Comparison of ENCODE assay signal across 10 cellular contexts in genomic region chr11:721913-722811, GRCh38. TPM values are rescaled to one million over a fixed set of nuclear protein-coding genes. Genes with fewer than 3 reads are reported as not detected.
DNase-seq lines count a peak whose midpoint lies in the region; TF ChIP-seq lines count a peak whose summit lies in the region.
"Had no signal": no experiment of that assay in that cellular context is flagged by ENCODE, and none has a peak within 500 bp of the region (broad histone marks: within the 10 kb centered on the region; RNA-seq: fewer than 3 reads in every experiment).

No MANE protein-coding gene starts in this region.

- H3K4me1 ChIP-seq in OCI-LY1 (ENCODE audit: insufficient read depth, low read length, severe bottlenecking): peaks cover 51% of the 10 kb centered on the region
- no peaks in the 10 kb centered on the region for H3K4me1 ChIP-seq in A673 (ENCODE audit: insufficient read depth, low read length, poor library complexity, severe bottlenecking)

- H3K9me3 ChIP-seq in OCI-LY1 (ENCODE audit: low read length): no peaks in the 10 kb centered on the region
- H3K9me3 ChIP-seq in A673 (ENCODE audit: low read depth, low read length, poor library complexity, severe bottlenecking): no peaks in the 10 kb centered on the region

- peak overlapping the region; percentile 20; the same call in 1 of the 2 replicates for H3K9ac ChIP-seq in OCI-LY1 (ENCODE audit: low read length)

- no peak for TF ChIP-seq CTCF in OCI-LY1 (IDR thresholded peaks at IDR 0.05; ENCODE audit: low read length)
- TF ChIP-seq CTCF in A673 (conservative IDR thresholded peaks at IDR 0.05; ENCODE audit: low read depth, low read length): no peak
- no peak for TF ChIP-seq CTCF in progenitor cell of endocrine pancreas (IDR thresholded peaks at IDR 0.05; ENCODE audit: unreplicated experiment)

- no peak overlapping the region for H2AFZ ChIP-seq in OCI-LY1 (ENCODE audit: low read length)

- intact Hi-C loops in A673 (cut with micrococcal nuclease; ENCODE audit: unreplicated experiment): loop anchor here (5.0 to 10.0 kb wide), 2 partner anchors 60 to 167 kb away; no protein-coding TSS in a partner anchor

- no peaks in the 10 kb centered on the region for H3K79me2 ChIP-seq in OCI-LY1 (ENCODE audit: insufficient read depth, low read length)

- peak in 3 of 5 experiments; percentile 39 to 75 (median 46) for DNase-seq in T-helper 2 cell
- DNase-seq in T-helper 2 cell treated with Interferon-gamma antibody and Interleukin-4, amounts not matched to agents 5 μg/mL and 100 μg/mL, for 36 hours (ENCODE audit: low spot score): no peak
- peak; percentile 61 for DNase-seq in activated naive CD4-positive, alpha-beta T cell treated with anti-CD3 and anti-CD28 coated beads, Interleukin-2, amount 50 U/mL, for 16 hours
- DNase-seq in stimulated activated naive CD4-positive, alpha-beta T cell treated with Interleukin-2 at 50 U/mL for 16 hours (lab: John Stamatoyannopoulos, UW): peak; percentile 42
- no peak for DNase-seq in A673 (ENCODE audit: low spot score)
- no peak for DNase-seq in progenitor cell of endocrine pancreas (ENCODE audit: low spot score, unreplicated experiment)
- no peak for DNase-seq in kidney glomerular epithelial cell (lab: John Stamatoyannopoulos, UW)
- DNase-seq: endodermal cell had no signal

- H3K36me3 Mint-ChIP-seq in T-helper 2 cell treated with Interferon-gamma antibody and Interleukin-4, amounts not matched to agents 5 μg/mL and 100 μg/mL, for 36 hours (ENCODE audit: low read depth): no peaks in the 10 kb centered on the region
- peaks cover 6% of the 10 kb centered on the region for H3K36me3 Mint-ChIP-seq in progenitor cell of endocrine pancreas (ENCODE audit: insufficient read depth)

- H3K27me3 ChIP-seq in OCI-LY1 (ENCODE audit: insufficient read depth, low read length): peaks cover 2% of the 10 kb centered on the region; the same call in 1 of the 2 replicates
- peaks cover 40% of the 10 kb centered on the region for H3K27me3 ChIP-seq in A673 (replicated peaks; ENCODE audit: insufficient read depth, low read depth, low read length, poor library complexity)

- 0 out of 2 replicates have a peak, but pooled peaks cover 5% of the 10 kb centered on the region for H3F3A ChIP-seq in OCI-LY1 (ENCODE audit: insufficient read depth, low read length)

- no peaks in the 10 kb centered on the region for H4K20me1 ChIP-seq in OCI-LY1 (ENCODE audit: insufficient read depth, low read length)

- no peaks in the 10 kb centered on the region for H3K36me3 ChIP-seq in OCI-LY1 (ENCODE audit: insufficient read depth, low read length)
- H3K36me3 ChIP-seq in A673 (ENCODE audit: insufficient read depth, low read length, poor library complexity, severe bottlenecking): no peaks in the 10 kb centered on the region

- H3K9me2 ChIP-seq in OCI-LY1 (ENCODE audit: low read depth, low read length): no peaks in the 10 kb centered on the region

- H3K4me2 ChIP-seq in OCI-LY1 (ENCODE audit: low read length): peak overlapping the region; percentile 65

- no peak overlapping the region for H3K27ac Mint-ChIP-seq in T-helper 2 cell treated with Interferon-gamma antibody and Interleukin-4, amounts not matched to agents 5 μg/mL and 100 μg/mL, for 36 hours
- H3K27ac Mint-ChIP-seq in progenitor cell of endocrine pancreas: no peak overlapping the region
- H3K27ac Mint-ChIP-seq: endodermal cell had no signal

- peaks cover 35% of the 10 kb centered on the region for H3K27me3 Mint-ChIP-seq in T-helper 2 cell treated with Interferon-gamma antibody and Interleukin-4, amounts not matched to agents 5 μg/mL and 100 μg/mL, for 36 hours (ENCODE audit: low read depth)
- H3K27me3 Mint-ChIP-seq in progenitor cell of endocrine pancreas: peaks cover 11% of the 10 kb centered on the region

- H3K27ac ChIP-seq in OCI-LY1 (ENCODE audit: low read depth, low read length, poor library complexity, severe bottlenecking) (no peak overlapping the region), A673 (ENCODE audit: low read depth, low read length, poor library complexity, severe bottlenecking) (no peak overlapping the region)
- H3K27ac ChIP-seq: C4-2B had no signal

- POLR2A ChIA-PET in A673 (lab: Charles Lee; ENCODE audit: low non-redundant PET): no interaction called here

- no peaks in the 10 kb centered on the region for H3K9me3 Mint-ChIP-seq in T-helper 2 cell treated with Interferon-gamma antibody and Interleukin-4, amounts not matched to agents 5 μg/mL and 100 μg/mL, for 36 hours
- no peaks in the 10 kb centered on the region for H3K9me3 Mint-ChIP-seq in progenitor cell of endocrine pancreas (ENCODE audit: low read depth)
- H3K9me3 Mint-ChIP-seq: endodermal cell had no signal

- no peak overlapping the region for H3K4me3 Mint-ChIP-seq in T-helper 2 cell treated with Interferon-gamma antibody and Interleukin-4, amounts not matched to agents 5 μg/mL and 100 μg/mL, for 36 hours
- H3K4me3 Mint-ChIP-seq in progenitor cell of endocrine pancreas (ENCODE audit: low read depth): no peak overlapping the region
- H3K4me3 Mint-ChIP-seq: endodermal cell had no signal

- BruUV-seq in A673 (replicated peaks; lab: Mats Ljungman, UMichigan): no TSS peak

- H3K4me1 Mint-ChIP-seq in T-helper 2 cell treated with Interferon-gamma antibody and Interleukin-4, amounts not matched to agents 5 μg/mL and 100 μg/mL, for 36 hours (ENCODE audit: low read depth): peaks cover 10% of the 10 kb centered on the region
- peaks cover 1% of the 10 kb centered on the region for H3K4me1 Mint-ChIP-seq in progenitor cell of endocrine pancreas (ENCODE audit: low read depth)
- H3K4me1 Mint-ChIP-seq: endodermal cell had no signal

- peak overlapping the region; percentile 52 for H3K4me3 ChIP-seq in OCI-LY1 (ENCODE audit: low read depth, low read length, poor library complexity, severe bottlenecking)
- H3K4me3 ChIP-seq in A673 (ENCODE audit: low read depth, low read length, poor library complexity, severe bottlenecking): no peak overlapping the region

- CTCF ChIA-PET in A673 (lab: Charles Lee): interaction anchor here (1.3 kb wide), 1 partner anchor 26 kb away, joined by 3 read pairs; no protein-coding TSS in a partner anchor

RNA-seq across cellular contexts. Expression of gene EPS8L2, which starts 16.1 kb away (rescaled TPM):
- total RNA-seq in A673 (2021): 0.66 and 0.90 TPM in 2 replicates
- 100.0 and 111 TPM in 2 replicates for total RNA-seq in progenitor cell of endocrine pancreas

RNA-seq across cellular contexts. Expression of gene TALDO1, which starts 25.1 kb away (rescaled TPM):
- 173 and 175 TPM in 2 replicates for total RNA-seq in A673 (2021)
- total RNA-seq in progenitor cell of endocrine pancreas: 112 and 120 TPM in 2 replicates

RNA-seq across cellular contexts. Expression of gene TMEM80, which starts 26.5 kb away (rescaled TPM):
- total RNA-seq in A673 (2021): 13.6 and 17.6 TPM in 2 replicates
- total RNA-seq in progenitor cell of endocrine pancreas: 29.4 and 32.6 TPM in 2 replicates

RNA-seq across cellular contexts. Expression of gene DEAF1, which starts 27.1 kb away (rescaled TPM):
- total RNA-seq in A673 (2021) (56.3 and 56.7 TPM in 2 replicates), progenitor cell of endocrine pancreas (49.2 and 57.0 TPM in 2 replicates)

RNA-seq across cellular contexts. Expression of gene GATD1, which starts 55.1 kb away (rescaled TPM):
- total RNA-seq in A673 (2021) (81.3 and 82.9 TPM in 2 replicates), progenitor cell of endocrine pancreas (74.1 and 75.4 TPM in 2 replicates)

Comparison
In these comparisons a context has a peak if more than half of its experiments do, and no peak if none do; other contexts are left out.
1. DNase-seq: peak in T-helper 2 cell (3 of 5), activated naive CD4-positive, alpha-beta T cell treated with anti-CD3 and anti-CD28 coated beads, Interleukin-2, amount 50 U/mL, for 16 hours (single experiment) and stimulated activated naive CD4-positive, alpha-beta T cell treated with Interleukin-2 at 50 U/mL for 16 hours (single experiment); none in T-helper 2 cell treated with Interferon-gamma antibody and Interleukin-4, amounts not matched to agents 5 μg/mL and 100 μg/mL, for 36 hours (single experiment), A673 (single experiment), progenitor cell of endocrine pancreas (single experiment) and kidney glomerular epithelial cell (single experiment).
2. RNA of gene EPS8L2, which starts 16.1 kb away (total RNA-seq): 100.0 to 111 TPM in progenitor cell of endocrine pancreas; 0.66 to 0.90 TPM in A673; every median in the first group is over 10 times any median in the second.